Comparison of ENCODE assay signal across 14 cellular contexts in genomic region chr16:11502239-11502638, GRCh38.
DNase-seq lines count a peak whose midpoint lies in the region; ATAC-seq, FAIRE-seq and TF ChIP-seq lines count a peak whose summit lies in the region.
"Had no signal": no experiment of that assay in that cellular context is flagged by ENCODE, and none has a peak within 500 bp of the region (broad histone marks: within the 10 kb centered on the region; RNA-seq: fewer than 3 reads in every experiment).

No MANE protein-coding gene starts in this region.

- H3K4me1 ChIP-seq in HepG2 (ENCODE audit: insufficient read depth, low read length) = peaks cover 16% of the 10 kb centered on the region
- H3K4me1 ChIP-seq in right lobe of liver = peaks cover 0 to 6% (median 1%) of the 10 kb centered on the region in 4 donors
- H3K4me1 ChIP-seq in K562 (replicated peaks in 1 of 2; ENCODE audit: control insufficient read depth in 2 of 2, insufficient read depth in 2 of 2, low read length in 2 of 2) = peaks cover 3 to 12% of the 10 kb centered on the region in 2 experiments
- H3K4me1 ChIP-seq in mesendoderm (ENCODE audit: control insufficient read depth, low read depth, low read length) = peaks cover 5% of the 10 kb centered on the region

- no peak overlapping the region for H2AFZ ChIP-seq in HepG2 (ENCODE audit: low read length)
- H2AFZ ChIP-seq in K562 (ENCODE audit: low read depth, low read length) = no peak overlapping the region

- no peak overlapping the region for H2BK15ac ChIP-seq in mesendoderm (replicated peaks; ENCODE audit: low read depth)

- H2BK5ac ChIP-seq in mesendoderm (ENCODE audit: low read length) = peak overlapping the region; percentile 21

- BruUV-seq in HepG2 (replicated peaks; lab: Mats Ljungman, UMichigan) = no TSS peak
- no TSS peak for BruUV-seq in K562 (replicated peaks; lab: Mats Ljungman, UMichigan)

- H3K27ac ChIP-seq in HepG2 (ENCODE audit: extremely low read length, insufficient read depth, low read length) = no peak overlapping the region
- no peak overlapping the region for H3K27ac ChIP-seq in right lobe of liver
- H3K27ac ChIP-seq in K562 (ENCODE audit: extremely low read depth, low read depth, low read length) = no peak overlapping the region
- no peak overlapping the region for H3K27ac ChIP-seq in mesendoderm (ENCODE audit: low read depth, low read length)
- H3K27ac ChIP-seq: 22Rv1 had no signal

- no peak overlapping the region for H3K4ac ChIP-seq in mesendoderm (ENCODE audit: low read depth, low read length)

- H3K9me3 ChIP-seq in HepG2 (ENCODE audit: low read length) (no peaks in the 10 kb centered on the region), right lobe of liver (no peaks in the 10 kb centered on the region), K562 (replicated peaks; ENCODE audit: control insufficient read depth, insufficient read depth, low read depth, low read length) (no peaks in the 10 kb centered on the region)

- no peak overlapping the region for H3K18ac ChIP-seq in mesendoderm (ENCODE audit: low read length)

- H3K23ac ChIP-seq in mesendoderm (ENCODE audit: low read length) = no peak overlapping the region

- CTCF ChIA-PET in HepG2 (lab: Yijun Ruan, JAX; ENCODE audit: low intra/inter-chr PET ratio, low total read pairs) = no interaction called here
- CTCF ChIA-PET in K562 (lab: Yijun Ruan, JAX; ENCODE audit: low intra/inter-chr PET ratio) = no interaction called here

- FAIRE-seq in HepG2 (lab: Jason Lieb, UNC) (no peak), K562 (lab: Jason Lieb, UNC) (no peak)
- FAIRE-seq: GM18507 had no signal

- H3K4me2 ChIP-seq in HepG2 (ENCODE audit: low read depth, low read length) = no peak overlapping the region
- H3K4me2 ChIP-seq in K562 (ENCODE audit: insufficient read depth, low read length) = no peak overlapping the region
- no peak overlapping the region for H3K4me2 ChIP-seq in mesendoderm (ENCODE audit: low read length)

- DNase-seq in HepG2 (ENCODE audit: low spot score) = no peak
- no peak for DNase-seq in right lobe of liver
- DNase-seq in K562 (ENCODE audit: extremely low read depth in 1 of 4, low spot score in 3 of 4) = no peak
- no peak for DNase-seq in mesendoderm
- no peak for DNase-seq in activated effector memory CD4-positive, alpha-beta T cell treated with Interleukin-2 at 50 U/mL for 16 hours
- no peak for DNase-seq in NCI-H146 treated with DMSO at 0.1 percent for 48 hours (lab: John Stamatoyannopoulos, UW; ENCODE audit: unreplicated experiment)
- no peak for DNase-seq in NAMALWA (ENCODE audit: low spot score)
- DNase-seq: CD4-positive, CD25-positive, alpha-beta regulatory T cell; DMS 273 treated with DMSO at 0.1 percent for 48 hours; Kasumi-1; KBM-7 had no signal

- no peak overlapping the region for H4K8ac ChIP-seq in mesendoderm (ENCODE audit: low read depth, low read length)

- H3K27me3 ChIP-seq in HepG2 (ENCODE audit: control insufficient read depth in 1 of 2, insufficient read depth in 2 of 2, low read length in 2 of 2) = peaks cover 0 to 2% of the 10 kb centered on the region in 2 experiments; a peak in 1 of 5 replicates
- H3K27me3 ChIP-seq in right lobe of liver = no peaks in the 10 kb centered on the region
- peaks cover 4 to 32% of the 10 kb centered on the region in 2 experiments; a peak in 4 of 5 replicates for H3K27me3 ChIP-seq in K562 (ENCODE audit: control insufficient read depth in 2 of 2, insufficient read depth in 2 of 2, low read length in 2 of 2)
- no peaks in the 10 kb centered on the region for H3K27me3 ChIP-seq in mesendoderm (ENCODE audit: insufficient read depth, low read length, poor library complexity)

- no peaks in the 10 kb centered on the region for H4K20me1 ChIP-seq in HepG2 (ENCODE audit: insufficient read depth, low read length)
- peaks cover 16% of the 10 kb centered on the region; the same call in 1 of the 2 replicates for H4K20me1 ChIP-seq in K562 (replicated peaks; ENCODE audit: control insufficient read depth, insufficient read depth, low read length)

- H3K36me3 ChIP-seq in HepG2 (replicated peaks in 1 of 2; ENCODE audit: control insufficient read depth in 1 of 2, insufficient read depth in 2 of 2, low read length in 2 of 2) = no peaks in the 10 kb centered on the region
- H3K36me3 ChIP-seq in right lobe of liver = no peaks in the 10 kb centered on the region
- H3K36me3 ChIP-seq in K562 (ENCODE audit: control insufficient read depth, insufficient read depth, low read length) = no peaks in the 10 kb centered on the region
- H3K36me3 ChIP-seq in mesendoderm (ENCODE audit: control insufficient read depth, insufficient read depth, low read length) = no peaks in the 10 kb centered on the region

- no peak for ATAC-seq in HepG2
- no peak for ATAC-seq in right lobe of liver
- no peak for ATAC-seq in K562
- ATAC-seq: HCT116 had no signal

- in situ Hi-C loops in HepG2 (cut with HindIII; ENCODE audit: extremely low pct_ligation_motif_present, low pct_unique_long_range_greater_than_20kb) (loop anchor here (25.0 kb wide), 1 partner anchor 90 kb away; no protein-coding TSS in a partner anchor), K562 (cut with MboI) (no loop called here)

- no peaks in the 10 kb centered on the region for H3K9me1 ChIP-seq in K562 (ENCODE audit: control insufficient read depth, insufficient read depth, low read length)

- H3K56ac ChIP-seq in mesendoderm (ENCODE audit: low read length) = peak overlapping the region; percentile 73

- TF ChIP-seq POLR2A in HepG2 (IDR thresholded peaks at IDR 0.05; ENCODE audit: insufficient read depth in 1 of 2, low read depth in 2 of 2, low read length in 2 of 2) = no peak
- no peak for TF ChIP-seq POLR2A in right lobe of liver (IDR thresholded peaks at IDR 0.05)
- no peak for TF ChIP-seq POLR2A in K562 (conservative IDR thresholded peaks at IDR 0.05)

- no peak for TF ChIP-seq EP300 in HepG2 (IDR thresholded peaks at IDR 0.05; ENCODE audit: low read depth in 2 of 2, low read length in 2 of 2)
- no peak for TF ChIP-seq EP300 in HepG2 (CRISPR knock-in tag; IDR thresholded peaks at IDR 0.05; ENCODE audit: borderline replicate concordance)
- no peak for TF ChIP-seq EP300 in K562 (IDR thresholded peaks at IDR 0.05; ENCODE audit: low read length)

- no peak for TF ChIP-seq CTCF in HepG2 (CRISPR knock-in tag; IDR thresholded peaks at IDR 0.05)
- TF ChIP-seq CTCF in right lobe of liver (IDR thresholded peaks at IDR 0.05) = no peak
- TF ChIP-seq CTCF in K562 (IDR thresholded peaks at IDR 0.05 in 2 of 3, conservative IDR thresholded peaks at IDR 0.05 in 1 of 3; ENCODE audit: insufficient read depth in 2 of 3, low read depth in 1 of 3, low read length in 3 of 3) = no peak

- H3K79me2 ChIP-seq in HepG2 (ENCODE audit: insufficient read depth, low read length) = no peaks in the 10 kb centered on the region
- no peaks in the 10 kb centered on the region for H3K79me2 ChIP-seq in K562 (ENCODE audit: control insufficient read depth, insufficient read depth, low read length)
- H3K79me2 ChIP-seq in mesendoderm (ENCODE audit: control insufficient read depth, insufficient read depth, low read length) = no peaks in the 10 kb centered on the region

- H2BK120ac ChIP-seq in mesendoderm (ENCODE audit: low read depth, low read length) = no peak overlapping the region

- POLR2A ChIA-PET in HepG2 (lab: Yijun Ruan, JAX) = no interaction called here
- POLR2A ChIA-PET in K562 (lab: Yijun Ruan, JAX) = interaction anchor here (0.6 to 0.7 kb wide), 2 partner anchors 106 to 539 kb away, joined by 3 read pairs; no protein-coding TSS in a partner anchor

- H3K4me3 ChIP-seq in HepG2 (replicated peaks in 1 of 3; ENCODE audit: insufficient read depth in 1 of 3, low read depth in 2 of 3, low read length in 3 of 3) = no peak overlapping the region
- H3K4me3 ChIP-seq in right lobe of liver = no peak overlapping the region
- H3K4me3 ChIP-seq in K562 = no peak overlapping the region
- no peak overlapping the region for H3K4me3 ChIP-seq in mesendoderm (ENCODE audit: low read length)

- no peaks in the 10 kb centered on the region for H3K79me1 ChIP-seq in mesendoderm (ENCODE audit: low read length)

- H3K9ac ChIP-seq in HepG2 (ENCODE audit: insufficient read depth, low read depth, low read length) (no peak overlapping the region), K562 (ENCODE audit: insufficient read depth in 1 of 2, low read depth in 2 of 2, low read length in 2 of 2) (no peak overlapping the region), mesendoderm (ENCODE audit: low read length) (no peak overlapping the region)

- H4K5ac ChIP-seq in mesendoderm (ENCODE audit: low read length) = no peak overlapping the region

- no peak overlapping the region for H2AK5ac ChIP-seq in mesendoderm (ENCODE audit: low read length)

- intact Hi-C loops in HepG2 (cut with micrococcal nuclease; ENCODE audit: unreplicated experiment) (no loop called here), right lobe of liver (cut with DNase I) (no loop called here), K562 (cut with micrococcal nuclease) (no loop called here)

- WGBS in HepG2 (ENCODE audit: low lambda C conversion rate) = 26% methylated on average over 4 of the region's 4 CpGs
- WGBS in right lobe of liver (ENCODE audit: insufficient coverage, low coverage, low lambda C conversion rate, missing lambda C conversion rate) = 44% methylated on average over 3 of the region's 4 CpGs
- WGBS in K562 (ENCODE audit: insufficient coverage, low coverage, missing lambda C conversion rate) = 2% methylated on average over 4 of the region's 4 CpGs
- WGBS in mesendoderm (ENCODE audit: extremely low coverage, insufficient coverage, low lambda C conversion rate) = no CpG with 5 or more reads among the region's 4 CpGs

- TF ChIP-seq RAD21 in HepG2 (CRISPR knock-in tag; IDR thresholded peaks at IDR 0.05) = no peak
- TF ChIP-seq RAD21 in K562 (CRISPR knock-in tag; conservative IDR thresholded peaks at IDR 0.05 in 1 of 2, IDR thresholded peaks at IDR 0.05 in 1 of 2) = no peak

TF ChIP-seq in HepG2, 621 proteins besides CTCF, POLR2A, EP300 and RAD21:
- TF ChIP-seq ZKSCAN1 (IDR thresholded peaks at IDR 0.05; ENCODE audit: low read length) (peak; percentile 32; the same call in 1 of the 2 replicates), HOXD1 (CRISPR knock-in tag; IDR thresholded peaks at IDR 0.05) (no peak)

TF ChIP-seq in K562, 482 proteins besides CTCF, POLR2A, EP300 and RAD21:
- TF ChIP-seq ZKSCAN1 (IDR thresholded peaks at IDR 0.05; ENCODE audit: low read depth, low read length) (peak; percentile 59; the same call in 1 of the 2 replicates), PHF8 (IDR thresholded peaks at IDR 0.05; ENCODE audit: borderline replicate concordance, low read length) (no peak)
TF ChIP-seq in K562: peak in this region for 1.

Comparison
In these comparisons a context has a peak if more than half of its experiments do, and no peak if none do; other contexts are left out.
1. Of the 241 proteins assayed by ChIP-seq in both HepG2 and K562: peak only in HepG2: none; only in K562: none; in both: ZKSCAN1; in neither: 240.